Comparison of ENCODE assay signal across 8 cellular contexts in genomic region chr20:31593221-31594001, GRCh38. TPM values are rescaled to one million over a fixed set of nuclear protein-coding genes. Genes with fewer than 3 reads are reported as not detected.
DNase-seq lines count a peak whose midpoint lies in the region; ATAC-seq, FAIRE-seq and TF ChIP-seq lines count a peak whose summit lies in the region.

No MANE protein-coding gene starts in this region.

- H3K9me3 ChIP-seq in right lobe of liver = no peaks in the 10 kb centered on the region

- POLR2A ChIA-PET in MCF 10A (lab: Yijun Ruan, JAX) = interaction anchor here (0.7 to 4.2 kb wide), 18 partner anchors 8 to 518 kb away, joined by 3 to 236 read pairs (median 8); partner anchors contain the start of genes ID1 and TPX2

- TF ChIP-seq POLR2A in right lobe of liver (IDR thresholded peaks at IDR 0.05) = peak; percentile 9

- peaks cover 31% of the 10 kb centered on the region for H3K4me1 Mint-ChIP-seq in MCF 10A (ENCODE audit: insufficient read depth, unreplicated experiment)

- ATAC-seq in right lobe of liver = peak; percentile 92 to 96 (median 94)
- ATAC-seq in HG02642 (IDR thresholded peaks at IDR 0.05; ENCODE audit: poor library complexity, unreplicated experiment) = no peak
- ATAC-seq in sciatic nerve = no peak

- no peaks in the 10 kb centered on the region for H3K9me3 Mint-ChIP-seq in MCF 10A (ENCODE audit: unreplicated experiment)

- intact Hi-C loops in MCF 10A (cut with micrococcal nuclease) (loop anchor here (1.0 to 2.0 kb wide), 3 partner anchors 13 to 20 kb away; no protein-coding TSS in a partner anchor), right lobe of liver (cut with DNase I) (no loop called here), sciatic nerve (cut with DNase I) (no loop called here)

- H3K27ac Mint-ChIP-seq in MCF 10A (ENCODE audit: low read depth, unreplicated experiment) = peak overlapping the region; percentile 61

- H3K4me1 ChIP-seq in right lobe of liver = peaks cover 0 to 6% (median 2%) of the 10 kb centered on the region in 4 donors

- H3K4me3 ChIP-seq in right lobe of liver = no peak overlapping the region

- CTCF ChIA-PET in MCF 10A (lab: Yijun Ruan, JAX) = interaction anchor here (0.5 to 4.8 kb wide), 20 partner anchors 9 to 205 kb away, joined by 3 to 79 read pairs (median 5); partner anchors contain the start of gene ID1

- DNase-seq in AG20443 (ENCODE audit: low spot score) (peak; percentile 56), HTR-8/SVneo (ENCODE audit: insufficient read length, low spot score) (peak; percentile 95), MCF 10A (ENCODE audit: unreplicated experiment) (peak; percentile 99), right lobe of liver (peak; percentile 85 to 93 (median 92)), sciatic nerve (ENCODE audit: low spot score) (no peak), occipital lobe (lab: John Stamatoyannopoulos, UW) (no peak)
- no peak for DNase-seq in effector CD8-positive, alpha-beta T cell (lab: John Stamatoyannopoulos, UW)

- H3K27me3 ChIP-seq in right lobe of liver = no peaks in the 10 kb centered on the region

- 37% methylated on average over 5 of the region's 11 CpGs for WGBS in right lobe of liver (ENCODE audit: insufficient coverage, low coverage, low lambda C conversion rate, missing lambda C conversion rate)

- TF ChIP-seq CTCF in MCF 10A (IDR thresholded peaks at IDR 0.05; ENCODE audit: unreplicated experiment) = no peak
- TF ChIP-seq CTCF in right lobe of liver (IDR thresholded peaks at IDR 0.05) = no peak

- FAIRE-seq in HTR-8/SVneo (lab: Jason Lieb, UNC) = peak; percentile 54

- H3K27ac ChIP-seq in right lobe of liver = peak overlapping the region in 1 of 3 donors; percentile 1

- H3K36me3 ChIP-seq in right lobe of liver = no peaks in the 10 kb centered on the region

- peaks cover 23% of the 10 kb centered on the region for H3K36me3 Mint-ChIP-seq in MCF 10A (ENCODE audit: insufficient read depth, unreplicated experiment)

- no peaks in the 10 kb centered on the region for H3K27me3 Mint-ChIP-seq in MCF 10A (ENCODE audit: insufficient read depth, unreplicated experiment)

- peak overlapping the region; percentile 35 for H3K4me3 Mint-ChIP-seq in MCF 10A (ENCODE audit: unreplicated experiment)

- BruUV-seq in MCF 10A (replicated peaks; lab: Mats Ljungman, UMichigan) = no TSS peak

RNA-seq across cellular contexts. Expression of gene ID1, which starts 11.7 kb away (rescaled TPM):
- total RNA-seq in MCF 10A (2022) (35.7 and 38.4 TPM in 2 replicates), right lobe of liver (100 to 1,000 TPM in 2 of 6 experiments, 10 to 100 TPM in 4; 12.9 to 300 (median 35.0) TPM), sciatic nerve (373 TPM), occipital lobe (66.9 TPM)

RNA-seq across cellular contexts. Expression of gene COX4I2, which starts 44.3 kb away (rescaled TPM):
- total RNA-seq in MCF 10A (2022) = not detected in 2 replicates
- not detected for total RNA-seq in right lobe of liver
- 8.3 TPM for total RNA-seq in sciatic nerve
- total RNA-seq in occipital lobe = not detected

Comparison
In these comparisons a context has a peak if more than half of its experiments do, and no peak if none do; other contexts are left out.
1. DNase-seq: peak in AG20443 (single experiment), HTR-8/SVneo (single experiment), MCF 10A (single experiment) and right lobe of liver (3 of 3); none in effector CD8-positive, alpha-beta T cell (single experiment), sciatic nerve (single experiment) and occipital lobe (single experiment).
2. ATAC-seq: peak in right lobe of liver (4 of 4); none in HG02642 (single experiment) and sciatic nerve (single experiment).